13 cellular contexts compared by ENCODE assay signal in the genomic region with DNA sequence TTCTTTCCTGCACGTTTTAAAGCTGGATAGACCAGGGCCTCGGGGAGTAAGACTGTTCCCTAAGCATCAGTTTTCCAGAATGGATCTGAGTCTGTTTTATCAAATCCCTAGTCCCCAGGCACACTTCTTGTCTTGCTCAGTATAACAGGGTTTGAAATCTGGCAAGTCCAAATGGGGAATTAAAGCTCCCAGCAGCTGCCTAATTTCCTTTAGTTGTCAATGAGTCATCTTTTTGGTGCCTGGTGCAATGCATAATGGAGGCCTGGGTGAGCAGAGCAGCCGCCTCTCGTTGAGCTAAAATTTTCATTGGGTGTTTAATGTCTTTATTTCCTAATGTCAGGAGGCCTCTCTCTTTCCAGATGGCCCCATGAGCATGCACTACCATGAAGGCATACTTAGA.
A peak's percentile ranks its signal among the peaks of the same experiment; 100 is the strongest.
DNase-seq lines count a peak whose midpoint lies in the region; ATAC-seq, FAIRE-seq and TF ChIP-seq lines count a peak whose summit lies in the region.
"Had no signal": no experiment of that assay in that cellular context is flagged by ENCODE, and none has a peak within 500 bp of the region (broad histone marks: within the 10 kb centered on the region; RNA-seq: fewer than 3 reads in every experiment).

No MANE protein-coding gene starts in this region.

- POLR2A ChIA-PET in K562 (lab: Yijun Ruan, JAX): no interaction called here
- POLR2A ChIA-PET in GM10248 (lab: Yijun Ruan, JAX): no interaction called here

- WGBS in K562 (ENCODE audit: insufficient coverage, low coverage, missing lambda C conversion rate): 0% methylated on average over 4 of the region's 4 CpGs

- in situ Hi-C loops in K562 (cut with MboI): no loop called here

- TF ChIP-seq EP300 in K562 (IDR thresholded peaks at IDR 0.05; ENCODE audit: low read length): no peak

- H3K4me1 ChIP-seq in K562 (replicated peaks in 1 of 2; ENCODE audit: control insufficient read depth in 2 of 2, insufficient read depth in 2 of 2, low read length in 2 of 2): peaks cover 0 to 3% of the 10 kb centered on the region in 2 experiments; a peak in 1 of 5 replicates
- H3K4me1 ChIP-seq in left lung: peaks cover 0 to 8% of the 10 kb centered on the region in 2 donors
- H3K4me1 ChIP-seq: upper lobe of right lung had no signal

- H3K4me3 ChIP-seq in K562 (no peak overlapping the region), left lung (no peak overlapping the region)
- H3K4me3 ChIP-seq: skin epidermis, upper lobe of right lung had no signal

- no peaks in the 10 kb centered on the region for H3K9me1 ChIP-seq in K562 (ENCODE audit: control insufficient read depth, insufficient read depth, low read length)

- intact Hi-C loops in K562 (cut with micrococcal nuclease) (no loop called here), left lung (cut with DNase I) (no loop called here)

- H3K9ac ChIP-seq in K562 (ENCODE audit: insufficient read depth in 1 of 2, low read depth in 2 of 2, low read length in 2 of 2): no peak overlapping the region

- H3K27ac ChIP-seq in K562 (ENCODE audit: extremely low read depth, low read depth, low read length) (no peak overlapping the region), left lung (no peak overlapping the region)
- H3K27ac ChIP-seq: skin epidermis, upper lobe of right lung had no signal

- ATAC-seq in K562 (no peak), left lung (peak; percentile 23), GM18520 (IDR thresholded peaks at IDR 0.05; ENCODE audit: unreplicated experiment) (no peak)
- ATAC-seq: upper lobe of right lung had no signal

- BruUV-seq in K562 (replicated peaks; lab: Mats Ljungman, UMichigan): no TSS peak

- TF ChIP-seq CTCF in K562 (IDR thresholded peaks at IDR 0.05 in 2 of 3, conservative IDR thresholded peaks at IDR 0.05 in 1 of 3; ENCODE audit: insufficient read depth in 2 of 3, low read depth in 1 of 3, low read length in 3 of 3) (no peak), left lung (IDR thresholded peaks at IDR 0.05) (no peak), GM10248 (IDR thresholded peaks at IDR 0.05; ENCODE audit: control extremely low read depth, extremely low read depth, low read depth, missing control alignments) (no peak)

- H4K20me1 ChIP-seq in K562 (replicated peaks; ENCODE audit: control insufficient read depth, insufficient read depth, low read length): no peaks in the 10 kb centered on the region

- H2AFZ ChIP-seq in K562 (ENCODE audit: low read depth, low read length): no peak overlapping the region

- no peak for TF ChIP-seq RAD21 in K562 (CRISPR knock-in tag; conservative IDR thresholded peaks at IDR 0.05 in 1 of 2, IDR thresholded peaks at IDR 0.05 in 1 of 2)

- no peak overlapping the region for H3K4me2 ChIP-seq in K562 (ENCODE audit: insufficient read depth, low read length)

- H3K79me2 ChIP-seq in K562 (ENCODE audit: control insufficient read depth, insufficient read depth, low read length): no peaks in the 10 kb centered on the region

- H3K36me3 ChIP-seq in K562 (ENCODE audit: control insufficient read depth, insufficient read depth, low read length) (no peaks in the 10 kb centered on the region), left lung (no peaks in the 10 kb centered on the region)
- H3K36me3 ChIP-seq: upper lobe of right lung had no signal

- H3K9me3 ChIP-seq in K562 (replicated peaks; ENCODE audit: control insufficient read depth, insufficient read depth, low read depth, low read length) (no peaks in the 10 kb centered on the region), left lung (no peaks in the 10 kb centered on the region)
- H3K9me3 ChIP-seq: upper lobe of right lung had no signal

- H3K27me3 ChIP-seq in K562 (ENCODE audit: control insufficient read depth in 2 of 2, insufficient read depth in 2 of 2, low read length in 2 of 2): peaks cover 34 to 37% of the 10 kb centered on the region in 2 experiments
- H3K27me3 ChIP-seq in left lung: no peaks in the 10 kb centered on the region
- H3K27me3 ChIP-seq: upper lobe of right lung had no signal

- TF ChIP-seq POLR2A in K562 (conservative IDR thresholded peaks at IDR 0.05): no peak

- DNase-seq in DMS 273 (lab: John Stamatoyannopoulos, UW; ENCODE audit: unreplicated experiment) (peak; percentile 82), LHCN-M2 (ENCODE audit: low read depth) (peak; percentile 87), K562 (ENCODE audit: extremely low read depth in 1 of 4, low spot score in 3 of 4) (no peak), left lung (no peak), GM10248 (ENCODE audit: extremely low spot score) (no peak), DMS114 treated with DMSO at 0.1 percent for 48 hours (lab: John Stamatoyannopoulos, UW; ENCODE audit: unreplicated experiment) (no peak)
- DNase-seq: activated CD4-positive, alpha-beta T cell treated with anti-CD3 and anti-CD28 coated beads for 48 hours; DMS153; effector CD8-positive, alpha-beta T cell; SW 1271; upper lobe of right lung had no signal

- no peak for FAIRE-seq in K562 (lab: Jason Lieb, UNC)

- CTCF ChIA-PET in K562 (lab: Yijun Ruan, JAX; ENCODE audit: low intra/inter-chr PET ratio): no interaction called here
- CTCF ChIA-PET in GM10248 (lab: Yijun Ruan, JAX): interaction anchor here (0.9 to 2.9 kb wide), 4 partner anchors 14 to 60 kb away, joined by 3 to 14 read pairs (median 3); no protein-coding TSS in a partner anchor

TF ChIP-seq in K562, 482 proteins besides CTCF, POLR2A, EP300 and RAD21:
- no peak for TF ChIP-seq FIP1L1 (IDR thresholded peaks at IDR 0.05; ENCODE audit: low read depth, low read length, poor library complexity, severe bottlenecking)
- 0 out of 2 replicates have a peak, but pooled peaks have one; percentile 14 for TF ChIP-seq JUND (IDR thresholded peaks at IDR 0.05; ENCODE audit: borderline replicate concordance, low read depth, low read length)
- TF ChIP-seq JUND (tag; IDR thresholded peaks at IDR 0.05; ENCODE audit: borderline replicate concordance, low read depth, low read length): no peak
- TF ChIP-seq, protein P1, sequence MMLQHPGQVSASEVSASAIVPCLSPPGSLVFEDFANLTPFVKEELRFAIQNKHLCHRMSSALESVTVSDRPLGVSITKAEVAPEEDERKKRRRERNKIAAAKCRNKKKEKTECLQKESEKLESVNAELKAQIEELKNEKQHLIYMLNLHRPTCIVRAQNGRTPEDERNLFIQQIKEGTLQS (IDR thresholded peaks at IDR 0.05): peak; percentile 55
- TF ChIP-seq, protein P1 (CRISPR knock-in tag; conservative IDR thresholded peaks at IDR 0.05): no peak
- TF ChIP-seq SAP30 (IDR thresholded peaks at IDR 0.05; ENCODE audit: borderline replicate concordance, insufficient read depth, low read depth, low read length, poor library complexity, severe bottlenecking): no peak
- no peak for TF ChIP-seq ZNF551 (CRISPR knock-in tag; IDR thresholded peaks at IDR 0.05)
- no peak for TF ChIP-seq CTBP1 (IDR thresholded peaks at IDR 0.05; ENCODE audit: borderline replicate concordance)
- TF ChIP-seq POLR2AphosphoS5 (IDR thresholded peaks at IDR 0.05; ENCODE audit: control insufficient read depth, insufficient read depth, low read depth, low read length): no peak
TF ChIP-seq in K562: peak in this region for 2.

Comparison
In these comparisons a context has a peak if more than half of its experiments do, and no peak if none do; other contexts are left out.
1. DNase-seq: peak in DMS 273 (single experiment) and LHCN-M2 (single experiment); none in K562 (0 of 4), left lung (0 of 2), GM10248 (single experiment) and DMS114 treated with DMSO at 0.1 percent for 48 hours (single experiment).